ENCODE assay signal across 1 cellular context in the genomic region with DNA sequence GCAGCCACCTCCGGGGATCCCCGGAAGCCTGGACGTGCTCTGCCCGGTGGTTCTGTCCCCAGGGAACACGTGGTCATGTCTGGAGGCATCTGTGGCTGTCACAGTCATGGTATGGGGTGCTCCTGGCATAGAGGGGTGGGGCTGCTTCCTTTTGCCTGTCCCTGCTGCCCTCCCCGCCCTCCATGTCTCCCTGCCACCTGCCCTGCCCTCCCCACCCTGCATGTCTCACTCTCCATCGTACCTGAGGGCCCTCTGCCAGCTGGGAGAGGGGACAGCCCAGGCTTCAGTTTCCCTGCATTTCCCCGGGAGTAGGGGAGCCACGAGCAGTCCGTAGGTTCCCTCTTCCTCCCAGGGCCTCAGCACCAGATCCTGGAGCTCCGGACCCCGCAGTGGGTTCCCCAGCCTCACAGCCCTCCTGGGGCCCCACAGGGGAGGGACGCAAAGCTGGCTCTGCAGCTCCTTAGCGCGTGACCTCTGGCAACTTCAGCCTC.
TF ChIP-seq lines count a peak whose summit lies in the region.

No MANE protein-coding gene starts in this region.

TF ChIP-seq in IMR-90, 13 proteins besides CTCF, POLR2A, EP300 and RAD21:
- no peak for TF ChIP-seq RFX5 (IDR thresholded peaks at IDR 0.05; ENCODE audit: low read depth, low read length)
- no peak for TF ChIP-seq MXI1 (IDR thresholded peaks at IDR 0.05; ENCODE audit: borderline replicate concordance, low read depth, low read length)
- TF ChIP-seq CEBPB (IDR thresholded peaks at IDR 0.05; ENCODE audit: low read depth, low read length): no peak
- TF ChIP-seq, protein P1, sequence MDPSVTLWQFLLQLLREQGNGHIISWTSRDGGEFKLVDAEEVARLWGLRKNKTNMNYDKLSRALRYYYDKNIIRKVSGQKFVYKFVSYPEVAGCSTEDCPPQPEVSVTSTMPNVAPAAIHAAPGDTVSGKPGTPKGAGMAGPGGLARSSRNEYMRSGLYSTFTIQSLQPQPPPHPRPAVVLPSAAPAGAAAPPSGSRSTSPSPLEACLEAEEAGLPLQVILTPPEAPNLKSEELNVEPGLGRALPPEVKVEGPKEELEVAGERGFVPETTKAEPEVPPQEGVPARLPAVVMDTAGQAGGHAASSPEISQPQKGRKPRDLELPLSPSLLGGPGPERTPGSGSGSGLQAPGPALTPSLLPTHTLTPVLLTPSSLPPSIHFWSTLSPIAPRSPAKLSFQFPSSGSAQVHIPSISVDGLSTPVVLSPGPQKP (IDR thresholded peaks at IDR 0.05; ENCODE audit: borderline replicate concordance, low read depth, low read length): no peak
- TF ChIP-seq NFE2L2 (IDR thresholded peaks at IDR 0.05; ENCODE audit: low read depth, low read length): no peak
- TF ChIP-seq MAZ (IDR thresholded peaks at IDR 0.05; ENCODE audit: borderline replicate concordance, low read depth, low read length): no peak
- no peak for TF ChIP-seq SMC3 (IDR thresholded peaks at IDR 0.05; ENCODE audit: low read depth, low read length)
- TF ChIP-seq CHD1 (IDR thresholded peaks at IDR 0.05; ENCODE audit: low read depth, low read length): no peak
- no peak for TF ChIP-seq FOS (IDR thresholded peaks at IDR 0.05; ENCODE audit: low read depth, low read length)
- TF ChIP-seq RCOR1 (IDR thresholded peaks at IDR 0.05; ENCODE audit: insufficient replicate concordance, low read length): no peak
- no peak for TF ChIP-seq MAFK (IDR thresholded peaks at IDR 0.05; ENCODE audit: low read depth, low read length)
- TF ChIP-seq, protein P2, sequence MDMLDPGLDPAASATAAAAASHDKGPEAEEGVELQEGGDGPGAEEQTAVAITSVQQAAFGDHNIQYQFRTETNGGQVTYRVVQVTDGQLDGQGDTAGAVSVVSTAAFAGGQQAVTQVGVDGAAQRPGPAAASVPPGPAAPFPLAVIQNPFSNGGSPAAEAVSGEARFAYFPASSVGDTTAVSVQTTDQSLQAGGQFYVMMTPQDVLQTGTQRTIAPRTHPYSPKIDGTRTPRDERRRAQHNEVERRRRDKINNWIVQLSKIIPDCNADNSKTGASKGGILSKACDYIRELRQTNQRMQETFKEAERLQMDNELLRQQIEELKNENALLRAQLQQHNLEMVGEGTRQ (IDR thresholded peaks at IDR 0.05; ENCODE audit: low read depth, low read length): no peak
- TF ChIP-seq BHLHE40 (IDR thresholded peaks at IDR 0.05; ENCODE audit: low read depth, low read length): no peak
